Comparison of ENCODE assay signal across 2 cellular contexts in the genomic region with DNA sequence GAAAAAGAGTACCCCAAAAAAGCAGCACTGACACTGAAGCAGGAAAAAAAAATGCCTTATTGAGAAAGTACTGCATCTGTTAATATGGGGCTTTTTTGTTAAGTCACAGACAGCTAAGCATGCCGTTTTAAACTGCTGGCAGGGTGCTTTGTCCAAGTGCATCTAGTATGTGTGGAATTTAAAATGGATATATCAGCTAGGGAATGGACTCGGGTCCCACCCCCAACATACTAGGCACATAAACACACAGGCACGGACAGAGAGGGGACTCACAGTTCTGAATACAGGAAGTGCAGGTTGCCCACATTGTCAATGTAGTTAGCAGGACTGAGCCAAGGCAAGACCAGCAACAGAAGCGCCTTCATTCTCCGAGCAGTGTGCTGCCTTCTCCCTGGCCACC.
TF ChIP-seq lines count a peak whose summit lies in the region.

No MANE protein-coding gene starts in this region.

TF ChIP-seq in IMR-90, 13 proteins besides CTCF, POLR2A, EP300 and RAD21:
- TF ChIP-seq RFX5 (IDR thresholded peaks at IDR 0.05; ENCODE audit: low read depth, low read length), result no peak
- no peak for TF ChIP-seq FOS (IDR thresholded peaks at IDR 0.05; ENCODE audit: low read depth, low read length)
- TF ChIP-seq USF2 (IDR thresholded peaks at IDR 0.05; ENCODE audit: low read depth, low read length), result no peak
- TF ChIP-seq CEBPB (IDR thresholded peaks at IDR 0.05; ENCODE audit: low read depth, low read length), result no peak
- TF ChIP-seq RCOR1 (IDR thresholded peaks at IDR 0.05; ENCODE audit: insufficient replicate concordance, low read length), result no peak
- TF ChIP-seq MAFK (IDR thresholded peaks at IDR 0.05; ENCODE audit: low read depth, low read length), result no peak
- TF ChIP-seq NFE2L2 (IDR thresholded peaks at IDR 0.05; ENCODE audit: low read depth, low read length), result no peak
- TF ChIP-seq, protein P1, sequence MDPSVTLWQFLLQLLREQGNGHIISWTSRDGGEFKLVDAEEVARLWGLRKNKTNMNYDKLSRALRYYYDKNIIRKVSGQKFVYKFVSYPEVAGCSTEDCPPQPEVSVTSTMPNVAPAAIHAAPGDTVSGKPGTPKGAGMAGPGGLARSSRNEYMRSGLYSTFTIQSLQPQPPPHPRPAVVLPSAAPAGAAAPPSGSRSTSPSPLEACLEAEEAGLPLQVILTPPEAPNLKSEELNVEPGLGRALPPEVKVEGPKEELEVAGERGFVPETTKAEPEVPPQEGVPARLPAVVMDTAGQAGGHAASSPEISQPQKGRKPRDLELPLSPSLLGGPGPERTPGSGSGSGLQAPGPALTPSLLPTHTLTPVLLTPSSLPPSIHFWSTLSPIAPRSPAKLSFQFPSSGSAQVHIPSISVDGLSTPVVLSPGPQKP (IDR thresholded peaks at IDR 0.05; ENCODE audit: borderline replicate concordance, low read depth, low read length), result no peak
- no peak for TF ChIP-seq MAZ (IDR thresholded peaks at IDR 0.05; ENCODE audit: borderline replicate concordance, low read depth, low read length)
- TF ChIP-seq CHD1 (IDR thresholded peaks at IDR 0.05; ENCODE audit: low read depth, low read length), result no peak
- TF ChIP-seq MXI1 (IDR thresholded peaks at IDR 0.05; ENCODE audit: borderline replicate concordance, low read depth, low read length), result no peak
- TF ChIP-seq BHLHE40 (IDR thresholded peaks at IDR 0.05; ENCODE audit: low read depth, low read length), result no peak
- no peak for TF ChIP-seq SMC3 (IDR thresholded peaks at IDR 0.05; ENCODE audit: low read depth, low read length)

TF ChIP-seq in endothelial cell of umbilical vein, 7 proteins besides CTCF, POLR2A, EP300 and RAD21:
- TF ChIP-seq FOS (IDR thresholded peaks at IDR 0.05; ENCODE audit: borderline replicate concordance, insufficient read depth, low read length) (no peak), GATA2 (IDR thresholded peaks at IDR 0.05; ENCODE audit: insufficient read depth, insufficient read length, low read depth, low read length) (no peak), MYC (IDR thresholded peaks at IDR 0.05; ENCODE audit: low read depth, low read length) (no peak), JUN (IDR thresholded peaks at IDR 0.05; ENCODE audit: borderline replicate concordance, insufficient read depth, insufficient read length, low read depth) (no peak), EZH2 (IDR thresholded peaks at IDR 0.05; ENCODE audit: borderline replicate concordance, low read depth, low read length, severe bottlenecking) (no peak), POLR2AphosphoS5 (IDR thresholded peaks at IDR 0.05; ENCODE audit: insufficient read depth, low read depth, low read length) (no peak)
- TF ChIP-seq, protein P2, sequence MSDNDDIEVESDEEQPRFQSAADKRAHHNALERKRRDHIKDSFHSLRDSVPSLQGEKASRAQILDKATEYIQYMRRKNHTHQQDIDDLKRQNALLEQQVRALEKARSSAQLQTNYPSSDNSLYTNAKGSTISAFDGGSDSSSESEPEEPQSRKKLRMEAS (IDR thresholded peaks at IDR 0.05; ENCODE audit: insufficient read depth, insufficient read length), result no peak
